14 cellular contexts compared by ENCODE assay signal in genomic region chr11:17294033-17294432, GRCh38. TPM values are rescaled to one million over a fixed set of nuclear protein-coding genes. Genes with fewer than 3 reads are reported as not detected.
DNase-seq lines count a peak whose midpoint lies in the region; ATAC-seq and TF ChIP-seq lines count a peak whose summit lies in the region.
"Had no signal": no experiment of that assay in that cellular context is flagged by ENCODE, and none has a peak within 500 bp of the region (broad histone marks: within the 10 kb centered on the region; RNA-seq: fewer than 3 reads in every experiment).

No MANE protein-coding gene starts in this region.

- peak; percentile 35 for DNase-seq in GM13976 (ENCODE audit: low spot score)
- DNase-seq in naive thymus-derived CD4-positive, alpha-beta T cell: no peak
- no peak for DNase-seq in activated T-helper 2 cell treated with anti-CD3 and anti-CD28 coated beads, Interferon-gamma antibody, Interleukin-2, Interleukin-4, amounts not matched to agents 10 μg/mL and 5 μg/mL and 100 μg/mL, durations not matched to agents 14 hours and 24 hours and 36 hours (ENCODE audit: low spot score)
- DNase-seq in COLO668 (lab: John Stamatoyannopoulos, UW; ENCODE audit: unreplicated experiment): no peak
- DNase-seq: activated gamma-delta T cell, NCI-H2081 treated with DMSO at 0.1 percent for 48 hours, NCI-H774, T-cell, uterus had no signal

- peaks cover 9 to 38% (median 38%) of the 10 kb centered on the region in 5 donors for H3K36me3 Mint-ChIP-seq in naive thymus-derived CD4-positive, alpha-beta T cell
- peaks cover 79% of the 10 kb centered on the region for H3K36me3 Mint-ChIP-seq in activated T-helper 2 cell treated with anti-CD3 and anti-CD28 coated beads, Interferon-gamma antibody, Interleukin-2, Interleukin-4, amounts not matched to agents 10 μg/mL and 5 μg/mL and 100 μg/mL, durations not matched to agents 14 hours and 24 hours and 36 hours (ENCODE audit: low read depth)

- POLR2A ChIA-PET in naive thymus-derived CD4-positive, alpha-beta T cell (lab: Charles Lee): interaction anchor here (0.8 to 3.1 kb wide), 2 partner anchors 17 to 216 kb away, joined by 4 to 17 read pairs; partner anchors contain the start of gene NUCB2

- CTCF ChIA-PET in naive thymus-derived CD4-positive, alpha-beta T cell (lab: Charles Lee): interaction anchor here (0.9 kb wide), 1 partner anchor 86 kb away, joined by 3 read pairs; the partner anchor contains the start of gene PIK3C2A

- H3K4me3 ChIP-seq in naive thymus-derived CD4-positive, alpha-beta T cell (ENCODE audit: low read length): no peak overlapping the region
- H3K4me3 ChIP-seq: BLaER1 treated with 17β-estradiol and CSF1 and Interleukin-3, amounts not matched to agents 10 nM and 100 nM; right atrium auricular region; uterus had no signal

- ATAC-seq in GM18873 (IDR thresholded peaks at IDR 0.05; ENCODE audit: low FRiP score, unreplicated experiment): peak; percentile 51
- peak; percentile 44 for ATAC-seq in HG03039 (IDR thresholded peaks at IDR 0.05; ENCODE audit: unreplicated experiment)
- ATAC-seq in naive thymus-derived CD4-positive, alpha-beta T cell: no peak
- no peak for ATAC-seq in GM21737 (IDR thresholded peaks at IDR 0.05; ENCODE audit: unreplicated experiment)
- ATAC-seq: T-cell had no signal

- peaks cover 0 to 3% (median 3%) of the 10 kb centered on the region in 3 experiments for H3K36me3 ChIP-seq in naive thymus-derived CD4-positive, alpha-beta T cell (ENCODE audit: control insufficient read depth in 2 of 3, insufficient read depth in 3 of 3, low read length in 3 of 3)

- peak overlapping the region in 8 of 9 donors; percentile 40 to 81 (median 58) for H3K27ac Mint-ChIP-seq in naive thymus-derived CD4-positive, alpha-beta T cell
- H3K27ac Mint-ChIP-seq in activated T-helper 2 cell treated with anti-CD3 and anti-CD28 coated beads, Interferon-gamma antibody, Interleukin-2, Interleukin-4, amounts not matched to agents 10 μg/mL and 5 μg/mL and 100 μg/mL, durations not matched to agents 14 hours and 24 hours and 36 hours: no peak overlapping the region

- peaks cover 3 to 11% of the 10 kb centered on the region in 2 donors for H3K4me1 ChIP-seq in naive thymus-derived CD4-positive, alpha-beta T cell (ENCODE audit: control insufficient read depth in 2 of 2, insufficient read depth in 2 of 2, low read length in 2 of 2)
- H3K4me1 ChIP-seq: right atrium auricular region, uterus had no signal

- H3K27ac ChIP-seq in naive thymus-derived CD4-positive, alpha-beta T cell (ENCODE audit: low read depth, low read length): peak overlapping the region; percentile 9
- H3K27ac ChIP-seq: BLaER1 treated with 17β-estradiol and CSF1 and Interleukin-3, amounts not matched to agents 10 nM and 100 nM; right atrium auricular region; uterus had no signal

- TF ChIP-seq CTCF in GM13976 (IDR thresholded peaks at IDR 0.05; ENCODE audit: borderline replicate concordance, control extremely low read depth, extremely low read depth, insufficient read depth, missing control alignments): no peak

- in situ Hi-C loops in GM13976 (cut with MboI; ENCODE audit: low sequenced_read_pairs, unreplicated experiment): no loop called here

- H3K9me3 ChIP-seq in naive thymus-derived CD4-positive, alpha-beta T cell (ENCODE audit: control insufficient read depth in 2 of 3, low read length in 3 of 3): no peaks in the 10 kb centered on the region
- H3K9me3 ChIP-seq: BLaER1 treated with 17β-estradiol and CSF1 and Interleukin-3, amounts not matched to agents 10 nM and 100 nM; right atrium auricular region; uterus had no signal

- intact Hi-C loops in naive thymus-derived CD4-positive, alpha-beta T cell (cut with micrococcal nuclease): no loop called here
- intact Hi-C loops in activated T-helper 2 cell treated with anti-CD3 and anti-CD28 coated beads, Interferon-gamma antibody, Interleukin-2, Interleukin-4, amounts not matched to agents 10 μg/mL and 5 μg/mL and 100 μg/mL, durations not matched to agents 14 hours and 24 hours and 36 hours (cut with micrococcal nuclease): no loop called here

- no peaks in the 10 kb centered on the region for H3K27me3 Mint-ChIP-seq in naive thymus-derived CD4-positive, alpha-beta T cell
- H3K27me3 Mint-ChIP-seq in activated T-helper 2 cell treated with anti-CD3 and anti-CD28 coated beads, Interferon-gamma antibody, Interleukin-2, Interleukin-4, amounts not matched to agents 10 μg/mL and 5 μg/mL and 100 μg/mL, durations not matched to agents 14 hours and 24 hours and 36 hours (ENCODE audit: low read depth): no peaks in the 10 kb centered on the region
- H3K27me3 Mint-ChIP-seq: T-cell had no signal

- no peaks in the 10 kb centered on the region for H3K9me3 Mint-ChIP-seq in naive thymus-derived CD4-positive, alpha-beta T cell
- H3K9me3 Mint-ChIP-seq in activated T-helper 2 cell treated with anti-CD3 and anti-CD28 coated beads, Interferon-gamma antibody, Interleukin-2, Interleukin-4, amounts not matched to agents 10 μg/mL and 5 μg/mL and 100 μg/mL, durations not matched to agents 14 hours and 24 hours and 36 hours: no peaks in the 10 kb centered on the region
- H3K9me3 Mint-ChIP-seq: T-cell had no signal

- H3K4me3 Mint-ChIP-seq in naive thymus-derived CD4-positive, alpha-beta T cell: no peak overlapping the region
- H3K4me3 Mint-ChIP-seq in activated T-helper 2 cell treated with anti-CD3 and anti-CD28 coated beads, Interferon-gamma antibody, Interleukin-2, Interleukin-4, amounts not matched to agents 10 μg/mL and 5 μg/mL and 100 μg/mL, durations not matched to agents 14 hours and 24 hours and 36 hours (ENCODE audit: low read depth): no peak overlapping the region
- H3K4me3 Mint-ChIP-seq: T-cell had no signal

- H3K27me3 ChIP-seq in naive thymus-derived CD4-positive, alpha-beta T cell (ENCODE audit: control insufficient read depth in 2 of 2, insufficient read depth in 2 of 2, low read length in 2 of 2): no peaks in the 10 kb centered on the region
- H3K27me3 ChIP-seq: BLaER1 treated with 17β-estradiol and CSF1 and Interleukin-3, amounts not matched to agents 10 nM and 100 nM; right atrium auricular region; uterus had no signal

- H3K4me1 Mint-ChIP-seq in naive thymus-derived CD4-positive, alpha-beta T cell: peaks cover 15 to 69% (median 57%) of the 10 kb centered on the region in 7 donors
- peaks cover 47% of the 10 kb centered on the region for H3K4me1 Mint-ChIP-seq in activated T-helper 2 cell treated with anti-CD3 and anti-CD28 coated beads, Interferon-gamma antibody, Interleukin-2, Interleukin-4, amounts not matched to agents 10 μg/mL and 5 μg/mL and 100 μg/mL, durations not matched to agents 14 hours and 24 hours and 36 hours (ENCODE audit: low read depth)

RNA-seq across cellular contexts. Expression of gene NUCB2, which starts 17.5 kb away (rescaled TPM):
- 100 to 1,000 TPM in 4 of 5 experiments, 10 to 100 TPM in 1; 72.0 to 171 (median 145) TPM for total RNA-seq in naive thymus-derived CD4-positive, alpha-beta T cell
- 100 to 1,000 TPM; 280 to 359 TPM for polyA plus RNA-seq in naive thymus-derived CD4-positive, alpha-beta T cell
- total RNA-seq in activated T-helper 2 cell treated with anti-CD3 and anti-CD28 coated beads, Interferon-gamma antibody, Interleukin-2, Interleukin-4, amounts not matched to agents 10 μg/mL and 5 μg/mL and 100 μg/mL, durations not matched to agents 14 hours and 24 hours and 36 hours: 99.4 and 106 TPM in 2 replicates

RNA-seq across cellular contexts. Expression of gene NCR3LG1, which starts 57.6 kb away (rescaled TPM):
- total RNA-seq in naive thymus-derived CD4-positive, alpha-beta T cell: 1 to 10 TPM in 4 of 5 experiments, under 1 TPM in 1; 0.70 to 2.9 (median 2.3) TPM
- not detected for polyA plus RNA-seq in naive thymus-derived CD4-positive, alpha-beta T cell
- 10.0 and 11.4 TPM in 2 replicates for total RNA-seq in activated T-helper 2 cell treated with anti-CD3 and anti-CD28 coated beads, Interferon-gamma antibody, Interleukin-2, Interleukin-4, amounts not matched to agents 10 μg/mL and 5 μg/mL and 100 μg/mL, durations not matched to agents 14 hours and 24 hours and 36 hours

Comparison
In these comparisons a context has a peak if more than half of its experiments do, and no peak if none do; other contexts are left out.
1. ATAC-seq: peak in GM18873 (single experiment) and HG03039 (single experiment); none in naive thymus-derived CD4-positive, alpha-beta T cell (single experiment) and GM21737 (single experiment).